ENCODE assay signal across 8 cellular contexts in the genomic region with DNA sequence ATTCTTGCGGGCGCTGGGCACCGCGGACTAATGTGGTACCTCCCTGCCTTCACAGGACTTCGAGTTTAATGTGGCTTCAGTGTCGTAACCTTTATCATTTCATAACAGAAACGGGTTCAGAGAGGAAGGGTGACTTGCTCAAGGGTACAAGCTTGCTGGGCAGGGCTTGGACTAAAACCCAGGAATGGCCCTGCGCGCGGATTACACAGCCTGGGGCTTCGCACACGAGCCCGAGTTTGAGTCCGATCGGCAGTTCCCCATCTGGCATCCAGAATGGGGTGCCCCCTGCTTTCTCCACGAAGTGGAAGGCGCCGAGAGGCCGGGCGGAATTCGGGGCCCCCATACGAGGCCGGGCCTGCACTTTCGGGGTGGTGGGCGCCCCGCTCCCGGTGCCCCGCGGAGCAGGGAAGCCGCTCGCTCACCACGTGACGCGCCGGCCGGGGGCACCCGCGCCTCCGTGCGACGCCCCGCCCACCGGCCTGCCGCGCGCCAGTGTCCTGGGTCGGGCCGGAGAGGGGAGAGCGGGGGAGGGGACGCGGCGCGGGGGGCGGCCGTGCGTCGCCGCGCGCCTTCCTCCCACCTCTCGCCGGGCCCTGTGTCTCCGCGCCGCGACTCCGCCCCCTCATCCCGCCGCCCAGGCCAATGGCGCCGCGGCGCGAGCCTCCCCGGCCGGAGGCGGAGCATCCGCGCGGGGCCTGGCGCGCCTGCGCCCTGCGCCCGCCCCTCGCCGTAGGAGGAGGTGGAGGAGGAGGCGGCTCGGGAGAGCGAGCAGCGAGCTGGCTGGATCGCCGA. TPM values are rescaled to one million over a fixed set of nuclear protein-coding genes. Genes with fewer than 3 reads are reported as not detected.
DNase-seq lines count a peak whose midpoint lies in the region; ATAC-seq and TF ChIP-seq lines count a peak whose summit lies in the region.

A gene with protein sequence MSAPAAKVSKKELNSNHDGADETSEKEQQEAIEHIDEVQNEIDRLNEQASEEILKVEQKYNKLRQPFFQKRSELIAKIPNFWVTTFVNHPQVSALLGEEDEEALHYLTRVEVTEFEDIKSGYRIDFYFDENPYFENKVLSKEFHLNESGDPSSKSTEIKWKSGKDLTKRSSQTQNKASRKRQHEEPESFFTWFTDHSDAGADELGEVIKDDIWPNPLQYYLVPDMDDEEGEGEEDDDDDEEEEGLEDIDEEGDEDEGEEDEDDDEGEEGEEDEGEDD (plus strand): TSS at position 722 of the 792 bp plus-strand sequence. CDS start 361 bp downstream, outside the sequence.

- H3K36me3 Mint-ChIP-seq in CD4-positive, alpha-beta T cell (ENCODE audit: low read depth): peaks cover 44% of the 10 kb centered on the region
- peaks cover 11% of the 10 kb centered on the region for H3K36me3 Mint-ChIP-seq in memory B cell

- POLR2A ChIA-PET in CD4-positive, alpha-beta T cell (lab: Charles Lee): interaction anchor here (0.6 to 3.9 kb wide), 18 partner anchors 12 to 438 kb away, joined by 3 to 33 read pairs (median 5); a partner anchor contains a TSS

- ATAC-seq in CD4-positive, alpha-beta T cell (ENCODE audit: poor library complexity): peak; percentile 78
- ATAC-seq in GM19468 (IDR thresholded peaks at IDR 0.05; ENCODE audit: extremely low read depth, unreplicated experiment): peak; percentile 76
- ATAC-seq in memory B cell (ENCODE audit: low read depth): peak; percentile 76

- H3K4me3 ChIP-seq in effector memory CD4-positive, alpha-beta T cell (ENCODE audit: insufficient read depth, low read depth, low read length, poor library complexity, severe bottlenecking): peak within 1 kb of the TSS; percentile 63

- H3K27me3 ChIP-seq in CD4-positive, alpha-beta T cell (ENCODE audit: control insufficient read depth, insufficient read depth, low read length): no peaks in the 10 kb centered on the region
- H3K27me3 ChIP-seq in effector memory CD4-positive, alpha-beta T cell (replicated peaks; ENCODE audit: control insufficient read depth, insufficient read depth, low read length, poor library complexity, severe bottlenecking): no peaks in the 10 kb centered on the region

- CTCF ChIA-PET in CD4-positive, alpha-beta T cell (lab: Charles Lee): interaction anchor here (1.1 kb wide), 1 partner anchor 13 kb away, joined by 4 read pairs; a partner anchor contains a TSS

- H3K4me1 Mint-ChIP-seq in CD4-positive, alpha-beta T cell (ENCODE audit: low read depth): peaks cover 59% of the 10 kb centered on the region
- H3K4me1 Mint-ChIP-seq in memory B cell: peaks cover 41% of the 10 kb centered on the region

- intact Hi-C loops in CD4-positive, alpha-beta T cell (cut with DNase I, micrococcal nuclease): loop anchor here (1.0 to 5.0 kb wide), 4 partner anchors 32 to 366 kb away; a partner anchor contains a TSS

- peak within 1 kb of the TSS; percentile 84 for H3K27ac ChIP-seq in CD4-positive, alpha-beta T cell (ENCODE audit: low read depth, low read length)
- H3K27ac ChIP-seq in effector memory CD4-positive, alpha-beta T cell (ENCODE audit: insufficient read depth, low read length, poor library complexity, severe bottlenecking): peak within 1 kb of the TSS; percentile 82

- H3K36me3 ChIP-seq in effector memory CD4-positive, alpha-beta T cell (ENCODE audit: control insufficient read depth, insufficient read depth, low read length): peaks cover 24% of the 10 kb centered on the region

- H3K4me3 Mint-ChIP-seq in CD4-positive, alpha-beta T cell: peak within 1 kb of the TSS; percentile 95
- peak within 1 kb of the TSS; percentile 83 for H3K4me3 Mint-ChIP-seq in memory B cell

- H3K4me1 ChIP-seq in effector memory CD4-positive, alpha-beta T cell (ENCODE audit: control insufficient read depth, insufficient read depth, low read length, poor library complexity, severe bottlenecking): peaks cover 38% of the 10 kb centered on the region

- H3K27me3 Mint-ChIP-seq in CD4-positive, alpha-beta T cell: no peaks in the 10 kb centered on the region
- H3K27me3 Mint-ChIP-seq in memory B cell: no peaks in the 10 kb centered on the region

- DNase-seq in CD4-positive, alpha-beta T cell: peak; percentile 82 to 95 (median 90)
- peak; percentile 91 for DNase-seq in HT-29 (ENCODE audit: low spot score)
- DNase-seq in NOMO-1 treated with DMSO at 0.1 percent for 48 hours (lab: John Stamatoyannopoulos, UW; ENCODE audit: unreplicated experiment): peak; percentile 93
- peak; percentile 85 to 89 for DNase-seq in activated CD8-positive, alpha-beta memory T cell treated with anti-CD3 and anti-CD28 coated beads for 4 hours (ENCODE audit: low read depth in 2 of 2)
- DNase-seq in effector memory CD4-positive, alpha-beta T cell: peak; percentile 85 to 88 (median 87)
- DNase-seq in memory B cell (ENCODE audit: low spot score in 2 of 2): peak; percentile 84 to 92
- DNase-seq in stimulated activated CD8-positive, alpha-beta memory T cell treated with anti-CD3 and anti-CD28 coated beads, Interleukin-12 subunit alpha, Interleukin-12 subunit beta, amount 100 ng/mL, for 24 hours (ENCODE audit: extremely low read depth): peak; percentile 87

- no peaks in the 10 kb centered on the region for H3K9me3 Mint-ChIP-seq in CD4-positive, alpha-beta T cell
- H3K9me3 Mint-ChIP-seq in memory B cell: no peaks in the 10 kb centered on the region

- peak within 1 kb of the TSS; percentile 94 for H3K27ac Mint-ChIP-seq in CD4-positive, alpha-beta T cell
- H3K27ac Mint-ChIP-seq in memory B cell: peak within 1 kb of the TSS; percentile 88

- H3K9me3 ChIP-seq in CD4-positive, alpha-beta T cell (ENCODE audit: control insufficient read depth, low read length): no peaks in the 10 kb centered on the region
- H3K9me3 ChIP-seq in effector memory CD4-positive, alpha-beta T cell (ENCODE audit: control insufficient read depth, low read length): no peaks in the 10 kb centered on the region

- TF ChIP-seq CTCF in CD4-positive, alpha-beta T cell (IDR thresholded peaks at IDR 0.05): no peak

RNA-seq across cellular contexts. Expression of the gene that starts here (rescaled TPM):
- 100 to 1,000 TPM; 228 to 241 TPM for total RNA-seq in CD4-positive, alpha-beta T cell
- total RNA-seq in HT-29 (2014; rRNA removed; shearing (Covaris generic)): 403 and 420 TPM in 2 replicates

Comparison
In these comparisons a context has a peak if more than half of its experiments do, and no peak if none do; other contexts are left out.
1. Peak in every context shown above with its lines: DNase-seq, ATAC-seq, H3K4me3 ChIP-seq and H3K27ac ChIP-seq.